Comparison of ENCODE assay signal across 8 cellular contexts in the genomic region with DNA sequence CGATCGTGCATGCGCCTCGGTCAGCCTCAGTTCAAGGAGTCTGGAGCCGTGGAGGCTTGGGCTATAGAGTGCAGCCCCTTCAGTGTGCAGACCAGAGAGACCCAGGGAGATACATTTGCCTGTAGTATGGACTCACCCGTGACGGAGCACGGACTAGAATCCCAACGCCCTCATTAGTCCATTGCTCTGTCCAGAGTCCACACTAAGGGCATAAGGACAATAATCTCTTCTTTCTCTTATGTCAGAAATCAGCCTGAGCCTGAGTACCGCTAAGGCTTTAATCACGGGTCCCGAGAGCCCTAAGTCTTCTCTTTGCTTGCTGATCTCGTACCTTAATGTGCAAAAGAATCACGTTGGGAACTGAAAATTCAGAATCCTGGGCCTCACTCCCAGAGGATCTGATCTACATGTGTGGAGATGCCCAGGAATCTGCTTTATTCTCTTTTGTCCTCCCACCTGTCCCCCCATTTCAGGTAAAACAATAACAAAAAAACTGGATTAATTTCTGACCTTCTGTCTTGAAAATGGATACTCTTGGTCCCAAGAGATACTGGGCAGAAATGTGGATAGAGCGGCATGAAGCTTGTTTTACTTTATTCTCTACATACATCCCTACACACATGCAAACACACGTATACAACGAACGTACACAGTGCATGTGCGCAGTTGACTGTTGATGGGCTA. TPM values are rescaled to one million over a fixed set of nuclear protein-coding genes. Genes with fewer than 3 reads are reported as not detected.
DNase-seq lines count a peak whose midpoint lies in the region; ATAC-seq and TF ChIP-seq lines count a peak whose summit lies in the region.

No MANE protein-coding gene starts in this region.

- H3K36me3 ChIP-seq in BE2C (no peaks in the 10 kb centered on the region), neuronal stem cell (replicated peaks in 1 of 2; ENCODE audit: control insufficient read depth in 2 of 2, insufficient read depth in 2 of 2, low read length in 2 of 2) (peaks cover 4 to 22% of the 10 kb centered on the region in 2 donors)

- no peak overlapping the region for H4K8ac ChIP-seq in neuronal stem cell (ENCODE audit: low read depth, low read length)

- no peak overlapping the region for H3K4ac ChIP-seq in neuronal stem cell (ENCODE audit: low read length)

- H3K18ac ChIP-seq in neuronal stem cell (ENCODE audit: low read length), result peak overlapping the region; percentile 99

- TF ChIP-seq CTCF in BE2C (IDR thresholded peaks at IDR 0.05; ENCODE audit: low read depth, low read length) (no peak), fibroblast of mammary gland (conservative IDR thresholded peaks at IDR 0.05; ENCODE audit: control insufficient read depth, insufficient read depth, low read depth, low read length) (no peak)

- H2BK120ac ChIP-seq in neuronal stem cell (ENCODE audit: low read depth, low read length), result no peak overlapping the region

- no CpG with 5 or more reads among the region's 19 CpGs for WGBS in neuronal stem cell (ENCODE audit: extremely low coverage in 2 of 2, insufficient read length in 2 of 2, insufficient replicate concordance in 1 of 2), 2 donors

- ATAC-seq in GM18909 (IDR thresholded peaks at IDR 0.05; ENCODE audit: poor library complexity, unreplicated experiment), result peak; percentile 31
- ATAC-seq in HG03139 (IDR thresholded peaks at IDR 0.05; ENCODE audit: unreplicated experiment), result peak; percentile 32

- no peak overlapping the region for H2BK12ac ChIP-seq in neuronal stem cell (ENCODE audit: low read length)

- peak overlapping the region; percentile 32 for H4K91ac ChIP-seq in neuronal stem cell (ENCODE audit: low read depth, low read length, poor library complexity)

- H3K9ac ChIP-seq in neuronal stem cell (ENCODE audit: low read depth, low read length, poor library complexity), result peak overlapping the region; percentile 95

- peak overlapping the region; percentile 99 for H3K23ac ChIP-seq in neuronal stem cell (ENCODE audit: low read depth, low read length, poor library complexity)

- H3K4me2 ChIP-seq in neuronal stem cell (ENCODE audit: insufficient read depth, low read length, poor library complexity, severe bottlenecking), result peak overlapping the region; percentile 66

- H2AFZ ChIP-seq in neuronal stem cell (ENCODE audit: low read length), result peak overlapping the region; percentile 99

- H3K4me1 ChIP-seq in BE2C, result peaks cover 3% of the 10 kb centered on the region
- peaks cover 1 to 11% of the 10 kb centered on the region in 2 donors for H3K4me1 ChIP-seq in neuronal stem cell (ENCODE audit: control insufficient read depth in 2 of 2, insufficient read depth in 1 of 2, low read depth in 1 of 2, low read length in 2 of 2)

- H3K79me1 ChIP-seq in neuronal stem cell (ENCODE audit: low read depth, low read length), result no peaks in the 10 kb centered on the region

- H3K27ac ChIP-seq in neuronal stem cell (replicated peaks; ENCODE audit: low read length), result peak overlapping the region; percentile 24

- H3K14ac ChIP-seq in neuronal stem cell (ENCODE audit: low read length), result no peak overlapping the region

- peak overlapping the region; percentile 4 for H2AK5ac ChIP-seq in neuronal stem cell (ENCODE audit: low read depth, low read length)

- H3K9me3 ChIP-seq in BE2C (no peaks in the 10 kb centered on the region), neuronal stem cell (replicated peaks in 1 of 2; ENCODE audit: control insufficient read depth in 2 of 2, insufficient read depth in 1 of 2, low read depth in 1 of 2, low read length in 2 of 2) (no peaks in the 10 kb centered on the region)

- peak overlapping the region; percentile 99 for H2BK5ac ChIP-seq in neuronal stem cell (ENCODE audit: low read length)

- DNase-seq in BE2C (no peak), SW480 (ENCODE audit: low spot score) (peak; percentile 48), fibroblast of mammary gland (ENCODE audit: low read depth) (peak; percentile 28), neuronal stem cell (ENCODE audit: low spot score) (no peak), DMS153 treated with DMSO at 0.1 percent for 48 hours (lab: John Stamatoyannopoulos, UW; ENCODE audit: unreplicated experiment) (no peak)
- DNase-seq in effector CD8-positive, alpha-beta T cell (lab: John Stamatoyannopoulos, UW), result no peak

- no peaks in the 10 kb centered on the region for H3K27me3 ChIP-seq in BE2C
- no peaks in the 10 kb centered on the region for H3K27me3 ChIP-seq in neuronal stem cell (ENCODE audit: control insufficient read depth in 3 of 3, insufficient read depth in 3 of 3, low read depth in 1 of 3, low read length in 3 of 3)

- H2BK15ac ChIP-seq in neuronal stem cell (ENCODE audit: low read length), result no peak overlapping the region

- H3K4me3 ChIP-seq in BE2C (ENCODE audit: low read depth, low read length) (peak overlapping the region; percentile 69), fibroblast of mammary gland (ENCODE audit: control insufficient read depth, low read depth, low read length) (peak overlapping the region; percentile 77), neuronal stem cell (ENCODE audit: low read length in 2 of 2) (peak overlapping the region; percentile 91 to 98)

RNA-seq across cellular contexts. Expression of a gene that starts 0.7 kb away (rescaled TPM):
- polyA plus RNA-seq in BE2C (2012; ENCODE audit: insufficient read depth, insufficient read length, low read depth), result 20.1 TPM
- 34.3 TPM for polyA plus RNA-seq in neuronal stem cell (2013, experiment 1 of 2)
- 36.4 TPM for polyA plus RNA-seq in neuronal stem cell (2013, experiment 2 of 2)

RNA-seq across cellular contexts. Expression of a gene that starts 38.2 kb away (rescaled TPM):
- polyA plus RNA-seq in BE2C (2012; ENCODE audit: insufficient read depth, insufficient read length, low read depth), result 423 TPM
- polyA plus RNA-seq in neuronal stem cell (2013, experiment 1 of 2), result 49.1 TPM
- 48.5 TPM for polyA plus RNA-seq in neuronal stem cell (2013, experiment 2 of 2)

RNA-seq across cellular contexts. Expression of a gene that starts 50.9 kb away (rescaled TPM):
- 7.4 TPM for polyA plus RNA-seq in BE2C (2012; ENCODE audit: insufficient read depth, insufficient read length, low read depth)
- 4.6 TPM for polyA plus RNA-seq in neuronal stem cell (2013, experiment 1 of 2)
- 4.5 TPM for polyA plus RNA-seq in neuronal stem cell (2013, experiment 2 of 2)

Comparison
In these comparisons a context has a peak if more than half of its experiments do, and no peak if none do; other contexts are left out.
1. DNase-seq: peak in SW480 (single experiment) and fibroblast of mammary gland (single experiment); none in BE2C (single experiment), neuronal stem cell (single experiment), DMS153 treated with DMSO at 0.1 percent for 48 hours (single experiment) and effector CD8-positive, alpha-beta T cell (single experiment).
2. Peak in every context shown above with its lines, with median percentiles within 50 percentile points of each other: H3K4me3 ChIP-seq.